ENCODE assay signal across 8 cellular contexts in genomic region chr5:122844916-122845252, GRCh38. TPM values are rescaled to one million over a fixed set of nuclear protein-coding genes. Genes with fewer than 3 reads are reported as not detected.
DNase-seq lines count a peak whose midpoint lies in the region; ATAC-seq, FAIRE-seq and TF ChIP-seq lines count a peak whose summit lies in the region.

No MANE protein-coding gene starts in this region.

- dilution Hi-C loops in keratinocyte (cut with MboI; ENCODE audit: extremely low pct_ligation_motif_present, low sequenced_read_pairs), result no loop called here

- H3K79me2 ChIP-seq in keratinocyte (ENCODE audit: control insufficient read depth, insufficient read depth, low read length), result peaks cover 22% of the 10 kb centered on the region

- peaks cover 18% of the 10 kb centered on the region for H3K4me1 Mint-ChIP-seq in activated naive CD8-positive, alpha-beta T cell treated with anti-CD3 and anti-CD28 coated beads, Interleukin-2, amount 50 U/mL, for 24 hours

- H3K36me3 Mint-ChIP-seq in activated naive CD8-positive, alpha-beta T cell treated with anti-CD3 and anti-CD28 coated beads, Interleukin-2, amount 50 U/mL, for 24 hours (ENCODE audit: low read depth), result no peaks in the 10 kb centered on the region

- intact Hi-C loops in testis (cut with DNase I; ENCODE audit: low total_unique reads), result no loop called here

- ATAC-seq in HG03139 (IDR thresholded peaks at IDR 0.05; ENCODE audit: unreplicated experiment), result peak; percentile 35
- ATAC-seq in activated naive CD8-positive, alpha-beta T cell treated with anti-CD3 and anti-CD28 coated beads, Interleukin-2, amount 50 U/mL, for 24 hours, result peak; percentile 15

- peak overlapping the region; percentile 84 for H3K4me3 Mint-ChIP-seq in activated naive CD8-positive, alpha-beta T cell treated with anti-CD3 and anti-CD28 coated beads, Interleukin-2, amount 50 U/mL, for 24 hours

- no peaks in the 10 kb centered on the region for H3K9me1 ChIP-seq in keratinocyte (ENCODE audit: control insufficient read depth, extremely low read depth, insufficient read depth, low read length)

- 0 to 2% methylated on average over 16 to 17 of the region's 17 CpGs for WGBS in testis, 2 donors

- H3K4me3 ChIP-seq in BLaER1, result peak overlapping the region; percentile 77
- H3K4me3 ChIP-seq in keratinocyte (ENCODE audit: control insufficient read depth in 2 of 3, extremely low read depth in 1 of 3, insufficient read depth in 2 of 3, low read depth in 1 of 3, low read length in 3 of 3), result peak overlapping the region; percentile 86 to 90 (median 87)
- peak overlapping the region; percentile 72 to 87 for H3K4me3 ChIP-seq in testis

- no peaks in the 10 kb centered on the region for H3K9me3 Mint-ChIP-seq in activated naive CD8-positive, alpha-beta T cell treated with anti-CD3 and anti-CD28 coated beads, Interleukin-2, amount 50 U/mL, for 24 hours

- FAIRE-seq in keratinocyte (lab: Jason Lieb, UNC), result no peak

- H3K9me3 ChIP-seq in BLaER1, result no peaks in the 10 kb centered on the region
- H3K9me3 ChIP-seq in keratinocyte (ENCODE audit: control insufficient read depth, low read depth, low read length), result no peaks in the 10 kb centered on the region
- H3K9me3 ChIP-seq in testis, result no peaks in the 10 kb centered on the region

- no peaks in the 10 kb centered on the region for H4K20me1 ChIP-seq in BLaER1
- no peaks in the 10 kb centered on the region for H4K20me1 ChIP-seq in keratinocyte (ENCODE audit: control insufficient read depth, extremely low read depth, insufficient read depth, low read length)

- H3K27me3 ChIP-seq in BLaER1 (peaks cover 29% of the 10 kb centered on the region; the same call in 1 of the 2 replicates), keratinocyte (ENCODE audit: control insufficient read depth, extremely low read depth, insufficient read depth, low read length) (no peaks in the 10 kb centered on the region), testis (no peaks in the 10 kb centered on the region)

- no peak for TF ChIP-seq POLR2A in testis (IDR thresholded peaks at IDR 0.05)

- H3K4me1 ChIP-seq in BLaER1, result peaks cover 26% of the 10 kb centered on the region
- peaks cover 29% of the 10 kb centered on the region for H3K4me1 ChIP-seq in keratinocyte (ENCODE audit: control insufficient read depth, extremely low read depth, insufficient read depth, low read length)
- peaks cover 5% of the 10 kb centered on the region for H3K4me1 ChIP-seq in testis

- peak overlapping the region; percentile 81 for H3K4me2 ChIP-seq in BLaER1
- H3K4me2 ChIP-seq in keratinocyte (ENCODE audit: control insufficient read depth, extremely low read depth, insufficient read depth, low read depth, low read length), result peak overlapping the region; percentile 84

- peak overlapping the region; percentile 68; the same call in 1 of the 2 replicates for H3K27ac ChIP-seq in BLaER1
- peak overlapping the region; percentile 91 for H3K27ac ChIP-seq in keratinocyte (ENCODE audit: control insufficient read depth, insufficient read depth, low read length)
- peak overlapping the region; percentile 76 to 88 for H3K27ac ChIP-seq in testis

- H3K36me3 ChIP-seq in BLaER1, result no peaks in the 10 kb centered on the region
- no peaks in the 10 kb centered on the region for H3K36me3 ChIP-seq in keratinocyte (ENCODE audit: control insufficient read depth in 2 of 2, extremely low read depth in 1 of 2, insufficient read depth in 2 of 2, low read length in 2 of 2)
- H3K36me3 ChIP-seq in testis (ENCODE audit: low read depth, missing control alignments), result no peaks in the 10 kb centered on the region

- TF ChIP-seq CTCF in keratinocyte (optimal IDR thresholded peaks at IDR 0.05 in 1 of 3, IDR thresholded peaks at IDR 0.05 in 1 of 3, conservative IDR thresholded peaks at IDR 0.05 in 1 of 3; ENCODE audit: extremely low read depth in 1 of 3, insufficient read depth in 2 of 3, low read length in 3 of 3) (no peak), testis (IDR thresholded peaks at IDR 0.05) (no peak)

- H3K27me3 Mint-ChIP-seq in activated naive CD8-positive, alpha-beta T cell treated with anti-CD3 and anti-CD28 coated beads, Interleukin-2, amount 50 U/mL, for 24 hours, result peaks cover 10% of the 10 kb centered on the region

- H2AFZ ChIP-seq in keratinocyte (ENCODE audit: control insufficient read depth, low read length), result peak overlapping the region; percentile 88

- peak; percentile 24 for DNase-seq in GM19238 (ENCODE audit: insufficient read length, low spot score)
- DNase-seq in activated naive CD8-positive, alpha-beta T cell treated with anti-CD3 and anti-CD28 coated beads, Interleukin-2, amount 50 U/mL, for 24 hours, result peak; percentile 5
- DNase-seq in keratinocyte (ENCODE audit: low read depth, low spot score), result no peak
- DNase-seq in testis, result peak; percentile 30
- no peak for DNase-seq in NCI-H1694 (lab: John Stamatoyannopoulos, UW)
- no peak for DNase-seq in foreskin melanocyte

- H3K9ac ChIP-seq in BLaER1 (peak overlapping the region; percentile 75; the same call in 1 of the 2 replicates), keratinocyte (ENCODE audit: control insufficient read depth, extremely low read depth, insufficient read depth, low read length) (peak overlapping the region; percentile 90)

- peak overlapping the region; percentile 69 for H3K27ac Mint-ChIP-seq in activated naive CD8-positive, alpha-beta T cell treated with anti-CD3 and anti-CD28 coated beads, Interleukin-2, amount 50 U/mL, for 24 hours

RNA-seq across cellular contexts. Expression of gene SNX24, which starts 0.5 kb away (rescaled TPM):
- polyA plus RNA-seq in keratinocyte, result 10.6 to 15.7 TPM (median 15.0 TPM) in 3 replicates
- 8.2 TPM for polyA plus RNA-seq in keratinocyte (2011; ENCODE audit: low read depth)
- polyA plus RNA-seq in keratinocyte (2011; cell fraction: cytosol; rRNA removed), result 17.9 and 35.9 TPM in 2 replicates
- 17.7 and 20.0 TPM in 2 replicates for polyA plus RNA-seq in keratinocyte (2011; cell fraction: nucleus; rRNA removed)
- 27.9 and 33.5 TPM in 2 replicates for polyA plus RNA-seq in keratinocyte (2012; ENCODE audit: low replicate concordance)
- polyA minus RNA-seq in keratinocyte, result 2.1 to 10.5 TPM (median 8.7 TPM) in 3 replicates
- polyA minus RNA-seq in keratinocyte (2011; cell fraction: cytosol; rRNA and poly(A)+ RNA removed), result 14.0 TPM
- 7.6 and 13.8 TPM in 2 replicates for polyA minus RNA-seq in keratinocyte (2011; cell fraction: nucleus; rRNA and poly(A)+ RNA removed)
- 10 to 100 TPM; 13.1 to 23.1 TPM for total RNA-seq in testis
- polyA plus RNA-seq in testis (ENCODE audit: insufficient read depth, low read depth, low replicate concordance), result 25.8 TPM

Comparison
In these comparisons a context has a peak if more than half of its experiments do, and no peak if none do; other contexts are left out.
1. DNase-seq: peak in GM19238 (single experiment), activated naive CD8-positive, alpha-beta T cell treated with anti-CD3 and anti-CD28 coated beads, Interleukin-2, amount 50 U/mL, for 24 hours (single experiment) and testis (single experiment); none in keratinocyte (single experiment), NCI-H1694 (single experiment) and foreskin melanocyte (single experiment).
2. Peak in every context shown above with its lines, with median percentiles within 50 percentile points of each other: H3K27ac ChIP-seq and H3K4me3 ChIP-seq.